11 cellular contexts compared by ENCODE assay signal in the genomic region with DNA sequence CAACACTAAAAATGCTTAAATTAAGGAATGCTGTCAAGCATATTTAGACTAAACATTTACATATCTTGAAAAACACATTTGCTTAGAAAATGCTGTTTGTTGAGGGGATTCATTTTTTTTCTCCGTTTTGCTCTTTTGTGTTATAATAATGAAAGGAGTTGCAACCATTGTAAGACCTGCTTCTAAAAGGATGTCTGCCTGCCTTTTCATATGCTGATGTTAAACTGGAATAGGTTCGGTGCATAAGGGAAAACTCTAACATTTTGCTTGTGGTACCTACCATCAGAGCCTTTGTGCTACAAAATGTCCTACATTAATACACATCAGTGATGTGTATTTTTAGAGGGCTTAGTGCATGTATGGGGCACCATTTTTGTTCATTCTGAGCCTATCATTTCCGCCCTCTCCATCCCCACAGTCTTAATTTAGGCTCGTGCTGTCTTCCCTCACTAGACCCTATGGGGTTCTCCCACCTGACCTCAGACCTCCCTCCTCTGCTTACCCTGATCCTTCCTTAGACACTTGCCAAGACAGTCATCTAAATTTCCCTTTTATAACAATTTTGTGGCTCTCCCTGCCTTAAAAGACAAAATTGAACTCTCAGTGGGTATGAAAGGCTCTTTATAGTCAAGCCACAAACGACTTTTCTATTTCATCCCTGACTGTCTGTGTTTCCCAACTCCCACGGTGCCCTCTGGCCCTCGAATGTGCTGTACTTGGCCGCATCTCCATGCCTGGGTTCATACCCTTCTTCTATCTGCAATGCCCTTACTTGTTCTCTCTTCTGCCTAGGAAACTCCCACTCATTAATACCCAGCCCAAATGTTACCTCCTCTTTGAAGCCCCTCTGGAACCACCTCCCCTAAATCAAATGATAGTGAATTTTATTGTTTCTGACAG.
"Had no signal": no experiment of that assay in that cellular context is flagged by ENCODE, and none has a peak within 500 bp of the region (broad histone marks: within the 10 kb centered on the region; RNA-seq: fewer than 3 reads in every experiment).

No MANE protein-coding gene starts in this region.

- H3K4me1 Mint-ChIP-seq: central memory CD8-positive, alpha-beta T cell; stimulated activated effector memory CD8-positive, alpha-beta T cell treated with anti-CD3 and anti-CD28 coated beads, Interleukin-12 subunit alpha, Interleukin-12 subunit beta, amount 100 ng/mL, for 72 hours had no signal

- H3K36me3 Mint-ChIP-seq: activated naive CD4-positive, alpha-beta T cell treated with anti-CD3 and anti-CD28 coated beads, Interleukin-2, amount 10 ng/mL, durations not matched to agents 7 days and 5 days; stimulated activated effector memory CD8-positive, alpha-beta T cell treated with anti-CD3 and anti-CD28 coated beads, Interleukin-12 subunit alpha, Interleukin-12 subunit beta, amount 100 ng/mL, for 72 hours had no signal

- H3K4me3 Mint-ChIP-seq: activated naive CD4-positive, alpha-beta T cell treated with anti-CD3 and anti-CD28 coated beads, Interleukin-2, amount 10 ng/mL, durations not matched to agents 7 days and 5 days; central memory CD8-positive, alpha-beta T cell; stimulated activated effector memory CD8-positive, alpha-beta T cell treated with anti-CD3 and anti-CD28 coated beads, Interleukin-12 subunit alpha, Interleukin-12 subunit beta, amount 100 ng/mL, for 72 hours had no signal

- DNase-seq: activated CD4-positive, alpha-beta T cell treated with anti-CD3 and anti-CD28 coated beads for 4 hours; activated naive CD4-positive, alpha-beta T cell treated with anti-CD3 and anti-CD28 coated beads, Interleukin-2, amount 10 ng/mL, durations not matched to agents 7 days and 5 days; dermis blood vessel endothelial cell; left lung; T-helper 1 cell; tibial artery; WERI-Rb-1 had no signal

- H3K9me3 Mint-ChIP-seq: activated naive CD4-positive, alpha-beta T cell treated with anti-CD3 and anti-CD28 coated beads, Interleukin-2, amount 10 ng/mL, durations not matched to agents 7 days and 5 days; central memory CD8-positive, alpha-beta T cell; stimulated activated effector memory CD8-positive, alpha-beta T cell treated with anti-CD3 and anti-CD28 coated beads, Interleukin-12 subunit alpha, Interleukin-12 subunit beta, amount 100 ng/mL, for 72 hours had no signal

- FAIRE-seq: islet of Langerhans had no signal

- H3K27ac ChIP-seq: left lung, tibial artery, vagina, WERI-Rb-1 had no signal

- H3K36me3 ChIP-seq: left lung, vagina, WERI-Rb-1 had no signal

- H3K27me3 ChIP-seq: left lung, tibial artery, vagina had no signal

- H3K27ac Mint-ChIP-seq: activated naive CD4-positive, alpha-beta T cell treated with anti-CD3 and anti-CD28 coated beads, Interleukin-2, amount 10 ng/mL, durations not matched to agents 7 days and 5 days; stimulated activated effector memory CD8-positive, alpha-beta T cell treated with anti-CD3 and anti-CD28 coated beads, Interleukin-12 subunit alpha, Interleukin-12 subunit beta, amount 100 ng/mL, for 72 hours had no signal

- ATAC-seq: left lung; stimulated activated effector memory CD8-positive, alpha-beta T cell treated with anti-CD3 and anti-CD28 coated beads, Interleukin-12 subunit alpha, Interleukin-12 subunit beta, amount 100 ng/mL, for 72 hours had no signal

- H3K4me1 ChIP-seq: left lung, tibial artery, vagina had no signal

- H3K4me3 ChIP-seq: left lung, tibial artery, vagina had no signal

- H3K9me3 ChIP-seq: left lung, tibial artery, vagina had no signal
